Comparison of ENCODE assay signal across 16 cellular contexts in the genomic region with DNA sequence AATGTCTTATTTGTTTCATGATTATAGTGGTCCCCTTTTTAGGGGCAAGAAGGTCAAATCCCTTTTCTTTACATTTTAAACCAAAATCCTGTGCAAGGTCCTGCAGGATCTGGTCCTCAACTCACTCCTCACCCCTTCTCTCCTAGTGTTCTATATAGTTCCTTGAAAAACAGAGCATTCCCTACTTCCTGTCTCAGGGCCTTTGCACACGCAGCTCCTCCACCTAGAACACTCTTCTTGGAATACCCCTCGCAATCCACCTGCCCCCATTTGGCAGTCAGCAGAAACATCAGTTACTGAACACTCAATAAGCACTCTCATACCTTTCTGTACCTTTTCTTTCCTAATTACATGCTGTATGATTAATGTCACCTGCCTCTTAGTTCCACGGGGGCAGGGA. TPM values are rescaled to one million over a fixed set of nuclear protein-coding genes. Genes with fewer than 3 reads are reported as not detected.
DNase-seq lines count a peak whose midpoint lies in the region; ATAC-seq lines count a peak whose summit lies in the region.
"Had no signal": no experiment of that assay in that cellular context is flagged by ENCODE, and none has a peak within 500 bp of the region (broad histone marks: within the 10 kb centered on the region; RNA-seq: fewer than 3 reads in every experiment).

No MANE protein-coding gene starts in this region.

- no peaks in the 10 kb centered on the region for H3K27me3 ChIP-seq in CD4-positive, alpha-beta memory T cell (ENCODE audit: insufficient read depth, low read length)
- H3K27me3 ChIP-seq: MG63 had no signal

- H3K27ac ChIP-seq in CD4-positive, alpha-beta memory T cell (ENCODE audit: low read depth, low read length): no peak overlapping the region
- H3K27ac ChIP-seq in epithelial cell of prostate: peak overlapping the region; percentile 3
- H3K27ac ChIP-seq: A549, C4-2B had no signal

- H3K27me3 Mint-ChIP-seq in activated CD4-positive, alpha-beta T cell treated with anti-CD3 and anti-CD28 coated beads, Interleukin-2, amount 10 ng/mL, durations not matched to agents 24 days and 14 days: no peaks in the 10 kb centered on the region
- H3K27me3 Mint-ChIP-seq in CD4-positive, alpha-beta memory T cell: no peaks in the 10 kb centered on the region
- H3K27me3 Mint-ChIP-seq in activated CD4-positive, alpha-beta memory T cell treated with anti-CD3 and anti-CD28 coated beads for 36 hours: no peaks in the 10 kb centered on the region

- POLR2A ChIA-PET in CD4-positive, alpha-beta memory T cell (lab: Charles Lee; ENCODE audit: partially characterized antibody): no interaction called here
- POLR2A ChIA-PET in activated CD4-positive, alpha-beta memory T cell treated with anti-CD3 and anti-CD28 coated beads for 36 hours (lab: Charles Lee): no interaction called here

- no peaks in the 10 kb centered on the region for H3K9me3 ChIP-seq in CD4-positive, alpha-beta memory T cell (ENCODE audit: control insufficient read depth in 1 of 2, low read length in 2 of 2)
- H3K9me3 ChIP-seq: A549, MG63 had no signal

- H3K36me3 ChIP-seq in CD4-positive, alpha-beta memory T cell (ENCODE audit: insufficient read depth, low read length): peaks cover 35% of the 10 kb centered on the region

- peak; percentile 51 for DNase-seq in activated CD4-positive, alpha-beta T cell treated with anti-CD3 and anti-CD28 coated beads, Interleukin-2, amount 10 ng/mL, durations not matched to agents 24 days and 14 days
- no peak for DNase-seq in activated CD4-positive, alpha-beta T cell treated with anti-CD3 and anti-CD28 coated beads, Interleukin-2, amount 50 U/mL, for 4 hours
- no peak for DNase-seq in CD4-positive, alpha-beta memory T cell
- DNase-seq in activated CD4-positive, alpha-beta memory T cell treated with anti-CD3 and anti-CD28 coated beads for 36 hours: no peak
- DNase-seq in epithelial cell of prostate (ENCODE audit: low read depth, low spot score): no peak
- DNase-seq in Right ventricle myocardium inferior (ENCODE audit: missing footprints): no peak
- no peak for DNase-seq in NOMO-1 treated with DMSO at 0.1 percent for 48 hours (lab: John Stamatoyannopoulos, UW; ENCODE audit: unreplicated experiment)
- no peak for DNase-seq in posterior vena cava (ENCODE audit: low spot score)
- DNase-seq: MG63, NCI-H1092 treated with DMSO at 0.1 percent for 48 hours, NCI-H1694, NCI-H2107 had no signal

- no peak overlapping the region for H3K4me3 Mint-ChIP-seq in activated CD4-positive, alpha-beta T cell treated with anti-CD3 and anti-CD28 coated beads, Interleukin-2, amount 10 ng/mL, durations not matched to agents 24 days and 14 days
- H3K4me3 Mint-ChIP-seq in CD4-positive, alpha-beta memory T cell: peak overlapping the region in 1 of 8 donors; percentile 4
- H3K4me3 Mint-ChIP-seq in activated CD4-positive, alpha-beta memory T cell treated with anti-CD3 and anti-CD28 coated beads for 36 hours: no peak overlapping the region

- no peak overlapping the region for H3K27ac Mint-ChIP-seq in activated CD4-positive, alpha-beta T cell treated with anti-CD3 and anti-CD28 coated beads, Interleukin-2, amount 10 ng/mL, durations not matched to agents 24 days and 14 days
- peak overlapping the region in 6 of 7 donors; percentile 17 to 82 (median 54) for H3K27ac Mint-ChIP-seq in CD4-positive, alpha-beta memory T cell
- H3K27ac Mint-ChIP-seq in activated CD4-positive, alpha-beta memory T cell treated with anti-CD3 and anti-CD28 coated beads for 36 hours: peak overlapping the region; percentile 16

- ATAC-seq in Right ventricle myocardium inferior: no peak
- ATAC-seq: A549, HepG2, Panc1 had no signal

- no peak overlapping the region for H3K4me3 ChIP-seq in CD4-positive, alpha-beta memory T cell (ENCODE audit: low read length in 2 of 2)
- H3K4me3 ChIP-seq: A549, MG63 had no signal

- CTCF ChIA-PET in CD4-positive, alpha-beta memory T cell (lab: Charles Lee; ENCODE audit: partially characterized antibody): no interaction called here
- CTCF ChIA-PET in activated CD4-positive, alpha-beta memory T cell treated with anti-CD3 and anti-CD28 coated beads for 36 hours (lab: Charles Lee): no interaction called here

- H3K36me3 Mint-ChIP-seq in activated CD4-positive, alpha-beta T cell treated with anti-CD3 and anti-CD28 coated beads, Interleukin-2, amount 10 ng/mL, durations not matched to agents 24 days and 14 days (ENCODE audit: low read depth): peaks cover 58% of the 10 kb centered on the region
- peaks cover 26 to 64% of the 10 kb centered on the region in 2 donors for H3K36me3 Mint-ChIP-seq in CD4-positive, alpha-beta memory T cell
- peaks cover 60% of the 10 kb centered on the region for H3K36me3 Mint-ChIP-seq in activated CD4-positive, alpha-beta memory T cell treated with anti-CD3 and anti-CD28 coated beads for 36 hours

- peaks cover 47% of the 10 kb centered on the region for H3K4me1 Mint-ChIP-seq in activated CD4-positive, alpha-beta T cell treated with anti-CD3 and anti-CD28 coated beads, Interleukin-2, amount 10 ng/mL, durations not matched to agents 24 days and 14 days
- peaks cover 33 to 55% (median 40%) of the 10 kb centered on the region in 4 donors for H3K4me1 Mint-ChIP-seq in CD4-positive, alpha-beta memory T cell
- H3K4me1 Mint-ChIP-seq in activated CD4-positive, alpha-beta memory T cell treated with anti-CD3 and anti-CD28 coated beads for 36 hours (ENCODE audit: low read depth): peaks cover 68% of the 10 kb centered on the region

- intact Hi-C loops in activated CD4-positive, alpha-beta T cell treated with anti-CD3 and anti-CD28 coated beads, Interleukin-2, amount 10 ng/mL, durations not matched to agents 24 days and 14 days (cut with micrococcal nuclease): no loop called here
- intact Hi-C loops in CD4-positive, alpha-beta memory T cell (cut with micrococcal nuclease): loop anchor here (10.0 kb wide), 1 partner anchor 1641 kb away; a partner anchor contains a TSS
- intact Hi-C loops in activated CD4-positive, alpha-beta memory T cell treated with anti-CD3 and anti-CD28 coated beads for 36 hours (cut with micrococcal nuclease): no loop called here
- intact Hi-C loops in Right ventricle myocardium inferior (cut with DNase I): no loop called here
- intact Hi-C loops in posterior vena cava (cut with DNase I): no loop called here

- H3K4me1 ChIP-seq in CD4-positive, alpha-beta memory T cell (ENCODE audit: insufficient read depth, low read length): peaks cover 48% of the 10 kb centered on the region

- no peaks in the 10 kb centered on the region for H3K9me3 Mint-ChIP-seq in activated CD4-positive, alpha-beta T cell treated with anti-CD3 and anti-CD28 coated beads, Interleukin-2, amount 10 ng/mL, durations not matched to agents 24 days and 14 days
- peaks cover 0 to 2% (median 0%) of the 10 kb centered on the region in 8 donors for H3K9me3 Mint-ChIP-seq in CD4-positive, alpha-beta memory T cell
- no peaks in the 10 kb centered on the region for H3K9me3 Mint-ChIP-seq in activated CD4-positive, alpha-beta memory T cell treated with anti-CD3 and anti-CD28 coated beads for 36 hours

RNA-seq across cellular contexts. Expression of a gene that starts 3.2 kb away (rescaled TPM):
- total RNA-seq in activated CD4-positive, alpha-beta T cell treated with anti-CD3 and anti-CD28 coated beads, Interleukin-2, amount 10 ng/mL, durations not matched to agents 24 days and 14 days: 69.9 and 70.9 TPM in 2 replicates
- total RNA-seq in CD4-positive, alpha-beta memory T cell: 10 to 100 TPM; 77.2 to 84.5 TPM
- 100 to 1,000 TPM in 1 of 2 donors, 10 to 100 TPM in 1; 76.9 to 102 TPM for polyA plus RNA-seq in CD4-positive, alpha-beta memory T cell
- total RNA-seq in activated CD4-positive, alpha-beta memory T cell treated with anti-CD3 and anti-CD28 coated beads for 36 hours: 10 to 100 TPM; 82.2 to 90.4 TPM
- total RNA-seq in Right ventricle myocardium inferior (132 TPM), posterior vena cava (10 to 100 TPM; 58.3 to 74.7 TPM)

RNA-seq across cellular contexts. Expression of a gene that starts 7.2 kb away (rescaled TPM):
- 119 and 123 TPM in 2 replicates for total RNA-seq in activated CD4-positive, alpha-beta T cell treated with anti-CD3 and anti-CD28 coated beads, Interleukin-2, amount 10 ng/mL, durations not matched to agents 24 days and 14 days
- 10 to 100 TPM; 47.0 to 53.5 TPM for total RNA-seq in CD4-positive, alpha-beta memory T cell
- 10 to 100 TPM; 35.7 to 54.7 TPM for polyA plus RNA-seq in CD4-positive, alpha-beta memory T cell
- 100 to 1,000 TPM; 148 to 151 TPM for total RNA-seq in activated CD4-positive, alpha-beta memory T cell treated with anti-CD3 and anti-CD28 coated beads for 36 hours
- total RNA-seq in Right ventricle myocardium inferior (45.7 TPM), posterior vena cava (10 to 100 TPM; 24.1 to 34.1 TPM)

RNA-seq across cellular contexts. Expression of a gene that starts 16.2 kb away (rescaled TPM):
- not detected in 2 replicates for total RNA-seq in activated CD4-positive, alpha-beta T cell treated with anti-CD3 and anti-CD28 coated beads, Interleukin-2, amount 10 ng/mL, durations not matched to agents 24 days and 14 days
- not detected for total RNA-seq in CD4-positive, alpha-beta memory T cell
- not detected for polyA plus RNA-seq in CD4-positive, alpha-beta memory T cell
- not detected for total RNA-seq in activated CD4-positive, alpha-beta memory T cell treated with anti-CD3 and anti-CD28 coated beads for 36 hours
- total RNA-seq in Right ventricle myocardium inferior (0.27 TPM), posterior vena cava (under 1 TPM; 0.43 to 0.74 TPM)

RNA-seq across cellular contexts. Expression of a gene that starts 28.3 kb away (rescaled TPM):
- total RNA-seq in activated CD4-positive, alpha-beta T cell treated with anti-CD3 and anti-CD28 coated beads, Interleukin-2, amount 10 ng/mL, durations not matched to agents 24 days and 14 days: 48.1 and 51.1 TPM in 2 replicates
- total RNA-seq in CD4-positive, alpha-beta memory T cell: 10 to 100 TPM; 34.8 to 37.3 TPM
- polyA plus RNA-seq in CD4-positive, alpha-beta memory T cell: 1 to 10 TPM in 1 of 2 donors, under 1 TPM in 1; 0.76 to 3.4 TPM
- 10 to 100 TPM; 32.9 to 34.8 TPM for total RNA-seq in activated CD4-positive, alpha-beta memory T cell treated with anti-CD3 and anti-CD28 coated beads for 36 hours
- total RNA-seq in Right ventricle myocardium inferior (138 TPM), posterior vena cava (100 to 1,000 TPM; 107 to 164 TPM)
- total RNA-seq: HepG2 had no signal

RNA-seq across cellular contexts. Expression of a gene that starts 54.3 kb away (rescaled TPM):
- total RNA-seq in activated CD4-positive, alpha-beta T cell treated with anti-CD3 and anti-CD28 coated beads, Interleukin-2, amount 10 ng/mL, durations not matched to agents 24 days and 14 days: 119 and 120 TPM in 2 replicates
- 10 to 100 TPM; 77.6 to 93.3 TPM for total RNA-seq in CD4-positive, alpha-beta memory T cell
- 10 to 100 TPM; 72.6 to 88.0 TPM for polyA plus RNA-seq in CD4-positive, alpha-beta memory T cell
- 10 to 100 TPM; 80.5 to 92.3 TPM for total RNA-seq in activated CD4-positive, alpha-beta memory T cell treated with anti-CD3 and anti-CD28 coated beads for 36 hours
- 30.6 TPM for total RNA-seq in Right ventricle myocardium inferior
- 10 to 100 TPM; 25.9 to 28.2 TPM for total RNA-seq in posterior vena cava
